8 cellular contexts compared by ENCODE assay signal in genomic region chr6:30793521-30794194, GRCh38. TPM values are rescaled to one million over a fixed set of nuclear protein-coding genes. Genes with fewer than 3 reads are reported as not detected.
A peak's percentile ranks its signal among the peaks of the same experiment; 100 is the strongest.
DNase-seq lines count a peak whose midpoint lies in the region; ATAC-seq, FAIRE-seq and TF ChIP-seq lines count a peak whose summit lies in the region.

No MANE protein-coding gene starts in this region.

- H3K27ac ChIP-seq in CD8-positive, alpha-beta T cell (ENCODE audit: low read depth, low read length) = peak overlapping the region; percentile 60

- intact Hi-C loops in CD8-positive, alpha-beta T cell (cut with DNase I, micrococcal nuclease) = loop anchor here in 1 of 2 experiments (2.0 kb wide), 1 partner anchor 25 kb away; no protein-coding TSS in a partner anchor

- no peak for FAIRE-seq in bronchial epithelial cell (lab: Jason Lieb, UNC)

- peak overlapping the region; percentile 28 for H3K4me3 ChIP-seq in CD8-positive, alpha-beta T cell (ENCODE audit: low read depth, low read length)
- no peak overlapping the region for H3K4me3 ChIP-seq in bronchial epithelial cell (ENCODE audit: low read depth, low read length)

- no peaks in the 10 kb centered on the region for H3K36me3 ChIP-seq in CD8-positive, alpha-beta T cell (ENCODE audit: insufficient read depth, low read length)
- no peaks in the 10 kb centered on the region for H3K36me3 ChIP-seq in bronchial epithelial cell (ENCODE audit: control insufficient read depth, insufficient read depth, low read length)

- H3K27me3 ChIP-seq in CD8-positive, alpha-beta T cell (ENCODE audit: insufficient read depth, low read length) = no peaks in the 10 kb centered on the region
- no peaks in the 10 kb centered on the region for H3K27me3 ChIP-seq in bronchial epithelial cell (ENCODE audit: control insufficient read depth, insufficient read depth, low read length)

- no peaks in the 10 kb centered on the region for H3K36me3 Mint-ChIP-seq in CD8-positive, alpha-beta T cell
- H3K36me3 Mint-ChIP-seq in naive B cell = no peaks in the 10 kb centered on the region

- peak in 1 of 7 experiments; percentile 64 for DNase-seq in CD8-positive, alpha-beta T cell
- DNase-seq in M059J (ENCODE audit: low read depth) (peak; percentile 81), bronchial epithelial cell (ENCODE audit: low read depth) (peak; percentile 32), naive B cell (peak; percentile 23), NCI-H82 treated with DMSO at 0.1 percent for 48 hours (lab: John Stamatoyannopoulos, UW; ENCODE audit: unreplicated experiment) (no peak), NCI-H526 treated with DMSO at 0.1 percent for 48 hours (lab: John Stamatoyannopoulos, UW) (no peak), inferior parietal cortex (ENCODE audit: extremely low spot score) (no peak)

- no peaks in the 10 kb centered on the region for H3K9me3 Mint-ChIP-seq in CD8-positive, alpha-beta T cell
- no peaks in the 10 kb centered on the region for H3K9me3 Mint-ChIP-seq in naive B cell

- CTCF ChIA-PET in CD8-positive, alpha-beta T cell (lab: Charles Lee) = interaction anchor here (0.6 to 1.3 kb wide), 7 partner anchors 12 to 468 kb away, joined by 3 to 4 read pairs (median 3); no protein-coding TSS in a partner anchor

- peaks cover 30% of the 10 kb centered on the region for H3K4me1 ChIP-seq in CD8-positive, alpha-beta T cell (ENCODE audit: insufficient read depth, low read length)

- ATAC-seq in CD8-positive, alpha-beta T cell = peak; percentile 82
- ATAC-seq in naive B cell (ENCODE audit: low read depth in 2 of 2) = peak; percentile 94 to 97
- ATAC-seq in GM21423 (IDR thresholded peaks at IDR 0.05; ENCODE audit: unreplicated experiment) = no peak

- H3K4me3 Mint-ChIP-seq in CD8-positive, alpha-beta T cell = peak overlapping the region; percentile 78
- peak overlapping the region in 7 of 8 donors; percentile 61 to 87 (median 74) for H3K4me3 Mint-ChIP-seq in naive B cell

- POLR2A ChIA-PET in CD8-positive, alpha-beta T cell (lab: Charles Lee) = interaction anchor here (0.5 to 1.8 kb wide), 15 partner anchors 10 to 343 kb away, joined by 3 to 9 read pairs (median 3); partner anchors contain the start of genes FLOT1, IER3 and MDC1

- no peaks in the 10 kb centered on the region for H3K9me3 ChIP-seq in CD8-positive, alpha-beta T cell (ENCODE audit: low read length)

- no peaks in the 10 kb centered on the region for H3K27me3 Mint-ChIP-seq in CD8-positive, alpha-beta T cell (ENCODE audit: low read depth)
- peaks cover 0 to 23% (median 17%) of the 10 kb centered on the region in 3 donors for H3K27me3 Mint-ChIP-seq in naive B cell

- peak overlapping the region; percentile 98 for H3K27ac Mint-ChIP-seq in CD8-positive, alpha-beta T cell
- peak overlapping the region; percentile 86 to 96 (median 92) for H3K27ac Mint-ChIP-seq in naive B cell

- no peak for TF ChIP-seq CTCF in CD8-positive, alpha-beta T cell (IDR thresholded peaks at IDR 0.05)
- TF ChIP-seq CTCF in bronchial epithelial cell (IDR thresholded peaks at IDR 0.05; ENCODE audit: insufficient read depth, low read length, severe bottlenecking) = no peak

- H3K4me1 Mint-ChIP-seq in CD8-positive, alpha-beta T cell (ENCODE audit: low read depth) = peaks cover 55% of the 10 kb centered on the region
- H3K4me1 Mint-ChIP-seq in naive B cell = peaks cover 11 to 26% (median 13%) of the 10 kb centered on the region in 3 donors

RNA-seq across cellular contexts. Expression of gene IER3, which starts 49.3 kb away (rescaled TPM):
- 1 to 10 TPM; 9.7 to 9.9 TPM for total RNA-seq in CD8-positive, alpha-beta T cell
- total RNA-seq in M059J (2014; rRNA removed; shearing (Covaris generic)) = 348 and 388 TPM in 2 replicates
- total RNA-seq in bronchial epithelial cell = 186 and 279 TPM in 2 replicates
- polyA plus RNA-seq in naive B cell (ENCODE audit: low read depth in 6 of 6) = under 1 TPM in 1 of 6 donors, not detected in 5; 0.31 TPM

RNA-seq across cellular contexts. Expression of gene FLOT1, which starts 51.2 kb away (rescaled TPM):
- total RNA-seq in CD8-positive, alpha-beta T cell = 10 to 100 TPM; 27.5 to 27.8 TPM
- total RNA-seq in M059J (2014; rRNA removed; shearing (Covaris generic)) = 194 and 244 TPM in 2 replicates
- total RNA-seq in bronchial epithelial cell = 15.1 and 20.0 TPM in 2 replicates
- polyA plus RNA-seq in naive B cell (ENCODE audit: low read depth in 6 of 6) = 10 to 100 TPM; 43.5 to 65.2 (median 52.4) TPM

Comparison
In these comparisons a context has a peak if more than half of its experiments do, and no peak if none do; other contexts are left out.
1. DNase-seq: peak in M059J (single experiment), bronchial epithelial cell (single experiment) and naive B cell (single experiment); none in NCI-H82 treated with DMSO at 0.1 percent for 48 hours (single experiment), NCI-H526 treated with DMSO at 0.1 percent for 48 hours (single experiment) and inferior parietal cortex (single experiment).
2. RNA of gene IER3, which starts 49.3 kb away (total RNA-seq): 348 to 388 TPM in M059J and 186 to 279 TPM in bronchial epithelial cell; 9.7 to 9.9 TPM in CD8-positive, alpha-beta T cell; every median in the first group is over 10 times any median in the second.